In the genomic region with DNA sequence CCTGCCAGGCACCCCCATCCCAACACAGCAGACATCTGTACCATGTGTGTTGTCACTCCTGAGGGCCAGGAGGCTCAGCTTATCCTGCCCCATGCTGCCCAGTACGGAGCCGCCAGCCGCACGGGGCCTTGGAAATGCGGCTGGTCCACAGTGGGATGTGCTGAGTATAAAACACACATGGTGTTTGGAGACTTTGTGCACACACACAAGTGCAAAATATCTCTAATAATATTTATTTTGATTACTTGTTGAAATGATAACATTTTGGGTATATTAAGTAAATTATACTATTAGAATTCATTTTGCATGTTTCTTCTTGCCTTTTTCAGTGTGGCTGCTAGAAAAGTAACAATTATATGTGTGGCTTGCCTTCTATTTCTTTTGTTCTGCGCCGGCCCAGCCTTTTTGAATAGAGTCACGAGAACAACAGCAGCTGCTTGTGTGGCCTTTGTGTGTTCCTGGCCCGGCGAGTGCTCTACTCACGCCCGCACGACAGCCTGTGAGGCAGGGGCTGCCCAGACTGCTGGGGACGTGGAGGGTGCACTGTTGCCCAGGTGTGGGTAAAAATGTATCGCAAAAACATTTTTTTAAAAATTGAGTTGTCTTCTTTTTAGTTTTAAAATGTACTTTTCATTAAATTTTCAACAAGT, we compare ENCODE assay signal across 10 cellular contexts. TPM values are rescaled to one million over a fixed set of nuclear protein-coding genes. Genes with fewer than 3 reads are reported as not detected.
A peak's percentile ranks its signal among the peaks of the same experiment; 100 is the strongest.
DNase-seq lines count a peak whose midpoint lies in the region; ATAC-seq and TF ChIP-seq lines count a peak whose summit lies in the region.
"Had no signal": no experiment of that assay in that cellular context is flagged by ENCODE, and none has a peak within 500 bp of the region (broad histone marks: within the 10 kb centered on the region; RNA-seq: fewer than 3 reads in every experiment).

No MANE protein-coding gene starts in this region.

- no peak overlapping the region for H3K4me3 Mint-ChIP-seq in MCF 10A (ENCODE audit: unreplicated experiment)
- peak overlapping the region; percentile 13 for H3K4me3 Mint-ChIP-seq in neural progenitor cell

- DNase-seq in breast epithelium (ENCODE audit: low spot score in 2 of 2): no peak
- DNase-seq in MCF 10A (ENCODE audit: unreplicated experiment): no peak
- DNase-seq in esophagus squamous epithelium (lab: John Stamatoyannopoulos, UW): no peak
- peak; percentile 86 for DNase-seq in neural progenitor cell (ENCODE audit: low spot score)
- no peak for DNase-seq in cortex of kidney (lab: John Stamatoyannopoulos, UW)
- DNase-seq in erythroblast (lab: John Stamatoyannopoulos, UW): no peak
- DNase-seq in activated CD4-positive, alpha-beta T cell treated with anti-CD3 and anti-CD28 coated beads for 48 hours: no peak
- DNase-seq: cerebellar nuclear complex, T-helper 1 cell had no signal

- TF ChIP-seq CTCF in breast epithelium (IDR thresholded peaks at IDR 0.05) (no peak), MCF 10A (IDR thresholded peaks at IDR 0.05; ENCODE audit: unreplicated experiment) (no peak), esophagus squamous epithelium (IDR thresholded peaks at IDR 0.05) (no peak), neural progenitor cell (IDR thresholded peaks at IDR 0.05) (no peak)

- H3K27ac ChIP-seq in breast epithelium (peak overlapping the region; percentile 73 to 98), esophagus squamous epithelium (peak overlapping the region; percentile 75 to 92 (median 88)), neural progenitor cell (no peak overlapping the region)

- intact Hi-C loops in breast epithelium (cut with DNase I; ENCODE audit: low total_unique reads): no loop called here
- intact Hi-C loops in MCF 10A (cut with micrococcal nuclease): no loop called here
- intact Hi-C loops in esophagus squamous epithelium (cut with DNase I): no loop called here

- no peak for TF ChIP-seq POLR2A in breast epithelium (IDR thresholded peaks at IDR 0.05)
- TF ChIP-seq POLR2A in esophagus squamous epithelium (IDR thresholded peaks at IDR 0.05): no peak
- no peak for TF ChIP-seq POLR2A in erythroblast (IDR thresholded peaks at IDR 0.05; ENCODE audit: low read length)

- H3K4me1 Mint-ChIP-seq in MCF 10A (ENCODE audit: insufficient read depth, unreplicated experiment) (peaks cover 24% of the 10 kb centered on the region), neural progenitor cell (peaks cover 27% of the 10 kb centered on the region)

- H3K36me3 ChIP-seq in breast epithelium (no peaks in the 10 kb centered on the region), esophagus squamous epithelium (peaks cover 0 to 58% (median 5%) of the 10 kb centered on the region in 3 donors), neural progenitor cell (no peaks in the 10 kb centered on the region)

- H3K9me3 ChIP-seq in breast epithelium (peaks cover 9 to 15% of the 10 kb centered on the region in 2 donors), esophagus squamous epithelium (peaks cover 0 to 13% (median 4%) of the 10 kb centered on the region in 3 donors), neural progenitor cell (ENCODE audit: low read depth) (no peaks in the 10 kb centered on the region)

- H3K36me3 Mint-ChIP-seq in MCF 10A (ENCODE audit: insufficient read depth, unreplicated experiment) (peaks cover 40% of the 10 kb centered on the region), neural progenitor cell (peaks cover 4% of the 10 kb centered on the region)

- no peak overlapping the region for H3K9ac ChIP-seq in neural progenitor cell

- no peak overlapping the region for H3K4me3 ChIP-seq in breast epithelium
- H3K4me3 ChIP-seq in esophagus squamous epithelium: no peak overlapping the region
- no peak overlapping the region for H3K4me3 ChIP-seq in neural progenitor cell

- H3K4me1 ChIP-seq in breast epithelium (peaks cover 11 to 24% of the 10 kb centered on the region in 2 donors), esophagus squamous epithelium (peaks cover 22 to 40% (median 30%) of the 10 kb centered on the region in 3 donors), neural progenitor cell (peaks cover 30% of the 10 kb centered on the region)

- POLR2A ChIA-PET in MCF 10A (lab: Yijun Ruan, JAX): interaction anchor here (0.6 to 2.2 kb wide), 5 partner anchors 36 to 534 kb away, joined by 3 to 19 read pairs (median 4); partner anchors contain the start of gene COQ8A

- no peak overlapping the region for H2AFZ ChIP-seq in neural progenitor cell (replicated peaks)

- no peaks in the 10 kb centered on the region for H3F3A ChIP-seq in neural progenitor cell (ENCODE audit: low read depth)

- peak overlapping the region; percentile 52 for H3K4me2 ChIP-seq in neural progenitor cell

- no peak for ATAC-seq in HG03095 (IDR thresholded peaks at IDR 0.05; ENCODE audit: unreplicated experiment)

- H4K20me1 ChIP-seq in neural progenitor cell (ENCODE audit: low read depth): peaks cover 3% of the 10 kb centered on the region

- H3K9me3 Mint-ChIP-seq in MCF 10A (ENCODE audit: unreplicated experiment) (peaks cover 11% of the 10 kb centered on the region), neural progenitor cell (peaks cover 6% of the 10 kb centered on the region)

- no peaks in the 10 kb centered on the region for H3K27me3 ChIP-seq in breast epithelium
- H3K27me3 ChIP-seq in esophagus squamous epithelium: no peaks in the 10 kb centered on the region
- H3K27me3 ChIP-seq in neural progenitor cell: no peaks in the 10 kb centered on the region

- CTCF ChIA-PET in MCF 10A (lab: Yijun Ruan, JAX): interaction anchor here (0.6 to 1.5 kb wide), 2 partner anchors 25 to 413 kb away, joined by 3 read pairs; no protein-coding TSS in a partner anchor

- WGBS in esophagus squamous epithelium, 2 donors: 76 to 81% methylated on average over 13 to 15 of the region's 15 CpGs

- H3K27me3 Mint-ChIP-seq in MCF 10A (ENCODE audit: insufficient read depth, unreplicated experiment): no peaks in the 10 kb centered on the region
- peaks cover 12% of the 10 kb centered on the region for H3K27me3 Mint-ChIP-seq in neural progenitor cell (ENCODE audit: insufficient read depth, low read depth)

- no peaks in the 10 kb centered on the region for H3K79me2 ChIP-seq in neural progenitor cell (ENCODE audit: low read depth)

- no TSS peak for BruUV-seq in MCF 10A (replicated peaks; lab: Mats Ljungman, UMichigan)

- H3K27ac Mint-ChIP-seq in MCF 10A (ENCODE audit: low read depth, unreplicated experiment): no peak overlapping the region
- H3K27ac Mint-ChIP-seq in neural progenitor cell: no peak overlapping the region

RNA-seq across cellular contexts. Expression of gene COQ8A, which starts 35.3 kb away (rescaled TPM):
- total RNA-seq in breast epithelium: 100 to 1,000 TPM in 1 of 3 donors, 10 to 100 TPM in 2; 51.8 to 307 (median 60.6) TPM
- 22.1 and 26.4 TPM in 2 replicates for total RNA-seq in MCF 10A (2022)
- 10 to 100 TPM in 3 of 4 donors, 1 to 10 TPM in 1; 9.3 to 37.8 (median 16.9) TPM for total RNA-seq in esophagus squamous epithelium
- 13.8 and 18.8 TPM in 2 replicates for total RNA-seq in neural progenitor cell (ENCODE audit: low replicate concordance)
